In genomic region chr12:124567035-124567672, GRCh38 we compare ENCODE assay signal across 8 cellular contexts. TPM values are rescaled to one million over a fixed set of nuclear protein-coding genes. Genes with fewer than 3 reads are reported as not detected.
A peak's percentile ranks its signal among the peaks of the same experiment; 100 is the strongest.
DNase-seq lines count a peak whose midpoint lies in the region; ATAC-seq and TF ChIP-seq lines count a peak whose summit lies in the region.

NCOR2 (minus strand) TSS chr12:124567612; CDS start chr12:124495251, 72,361 bp downstream.

- H3K4me1 Mint-ChIP-seq in glutamatergic neuron (ENCODE audit: low read depth, unreplicated experiment): peaks cover 16% of the 10 kb centered on the region

- H3K4me3 ChIP-seq in PC-9 (peak within 1 kb of the TSS; percentile 89), prostate gland (peak within 1 kb of the TSS; percentile 76 to 94)

- no peak for TF ChIP-seq POLR2A in prostate gland (IDR thresholded peaks at IDR 0.05)

- peaks cover 10% of the 10 kb centered on the region for H3K4me1 ChIP-seq in PC-9 (replicated peaks; ENCODE audit: insufficient read depth)
- H3K4me1 ChIP-seq in prostate gland (replicated peaks): peaks cover 16% of the 10 kb centered on the region

- peaks cover 48% of the 10 kb centered on the region for H3K79me2 ChIP-seq in PC-9 (ENCODE audit: low read depth)

- H3K9me3 ChIP-seq in PC-9 (ENCODE audit: insufficient read depth, low read depth): no peaks in the 10 kb centered on the region
- H3K9me3 ChIP-seq in prostate gland: no peaks in the 10 kb centered on the region

- H3K27ac Mint-ChIP-seq in glutamatergic neuron (ENCODE audit: unreplicated experiment): peak within 1 kb of the TSS; percentile 94

- ATAC-seq in GM18517 (IDR thresholded peaks at IDR 0.05; ENCODE audit: unreplicated experiment) (peak; percentile 24), HG02678 (IDR thresholded peaks at IDR 0.05; ENCODE audit: unreplicated experiment) (peak; percentile 25)

- H3K27me3 Mint-ChIP-seq in glutamatergic neuron (ENCODE audit: unreplicated experiment): peaks cover 9% of the 10 kb centered on the region

- POLR2A ChIA-PET in PC-9 (lab: Charles Lee; ENCODE audit: unreplicated experiment): no interaction called here

- DNase-seq in PC-9: peak in 1 of 2 experiments; percentile 35
- DNase-seq in activated gamma-delta T cell treated with anti-CD3 and anti-CD28 coated beads, Interleukin-2, amount 50 U/mL, for 16 hours (ENCODE audit: low read depth): peak; percentile 24
- DNase-seq in glutamatergic neuron: peak; percentile 54
- DNase-seq in prostate gland (ENCODE audit: low spot score): no peak
- no peak for DNase-seq in iPS-NIHi7 (ENCODE audit: extremely low spot score)
- DNase-seq in NCI-H524 treated with DMSO at 0.1 percent for 48 hours (lab: John Stamatoyannopoulos, UW): no peak

- H3K27me3 ChIP-seq in PC-9 (ENCODE audit: insufficient read depth, low read depth): no peaks in the 10 kb centered on the region
- H3K27me3 ChIP-seq in prostate gland (replicated peaks; ENCODE audit: insufficient read depth): no peaks in the 10 kb centered on the region

- peaks cover 40% of the 10 kb centered on the region for H4K20me1 ChIP-seq in PC-9 (ENCODE audit: insufficient read depth)

- H3K4me2 ChIP-seq in PC-9: peak within 1 kb of the TSS; percentile 92

- no peaks in the 10 kb centered on the region; the same call in 1 of the 2 replicates for H3F3A ChIP-seq in PC-9 (ENCODE audit: insufficient read depth, low read depth)

- H3K36me3 ChIP-seq in PC-9 (ENCODE audit: low read depth) (no peaks in the 10 kb centered on the region), prostate gland (peaks cover 0 to 7% of the 10 kb centered on the region in 2 donors)

- TF ChIP-seq CTCF in PC-9 (conservative IDR thresholded peaks at IDR 0.05) (no peak), glutamatergic neuron (IDR thresholded peaks at IDR 0.05; ENCODE audit: partially characterized antibody, unreplicated experiment) (no peak), prostate gland (IDR thresholded peaks at IDR 0.05) (no peak)

- peak within 1 kb of the TSS; percentile 89 for H3K4me3 Mint-ChIP-seq in glutamatergic neuron (ENCODE audit: unreplicated experiment)

- peak within 1 kb of the TSS; percentile 71 for H3K27ac ChIP-seq in PC-9
- peak within 1 kb of the TSS; percentile 95 to 99 for H3K27ac ChIP-seq in prostate gland

- no peaks in the 10 kb centered on the region for H3K36me3 Mint-ChIP-seq in glutamatergic neuron (ENCODE audit: unreplicated experiment)

- H2AFZ ChIP-seq in PC-9: peak within 1 kb of the TSS; percentile 77

- peaks cover 11% of the 10 kb centered on the region for H3K9me3 Mint-ChIP-seq in glutamatergic neuron (ENCODE audit: unreplicated experiment)

- TSS peak; percentile 61 for BruUV-seq in PC-9 (replicated peaks; lab: Mats Ljungman, UMichigan)

- CTCF ChIA-PET in PC-9 (lab: Charles Lee): no interaction called here

- 4% methylated on average over 5 of the region's 102 CpGs for WGBS in prostate gland

- H3K9me2 ChIP-seq in PC-9 (ENCODE audit: insufficient read depth): no peaks in the 10 kb centered on the region

- intact Hi-C loops in PC-9 (cut with micrococcal nuclease; ENCODE audit: unreplicated experiment): loop anchor here (1.0 to 5.0 kb wide), 5 partner anchors 54 to 176 kb away; no protein-coding TSS in a partner anchor
- intact Hi-C loops in prostate gland (cut with DNase I): loop anchor here (5.0 to 10.0 kb wide), 4 partner anchors 50 to 532 kb away; no protein-coding TSS in a partner anchor

RNA-seq across cellular contexts. Expression of gene NCOR2, which starts in this region (rescaled TPM):
- 319 and 368 TPM in 2 replicates for total RNA-seq in PC-9 (2021)
- total RNA-seq in glutamatergic neuron (ENCODE audit: unreplicated experiment): 360 TPM
- total RNA-seq in prostate gland: 100 to 1,000 TPM; 184 to 306 TPM

Comparison
In these comparisons a context has a peak if more than half of its experiments do, and no peak if none do; other contexts are left out.
1. DNase-seq: peak in activated gamma-delta T cell treated with anti-CD3 and anti-CD28 coated beads, Interleukin-2, amount 50 U/mL, for 16 hours (single experiment) and glutamatergic neuron (single experiment); none in prostate gland (single experiment), iPS-NIHi7 (single experiment) and NCI-H524 treated with DMSO at 0.1 percent for 48 hours (single experiment).